In genomic region chr3:56799251-56799882, GRCh38 we compare ENCODE assay signal across 8 cellular contexts. TPM values are rescaled to one million over a fixed set of nuclear protein-coding genes. Genes with fewer than 3 reads are reported as not detected.
DNase-seq lines count a peak whose midpoint lies in the region; ATAC-seq and TF ChIP-seq lines count a peak whose summit lies in the region.

No MANE protein-coding gene starts in this region.

- in situ Hi-C loops in astrocyte of the spinal cord (cut with HindIII; ENCODE audit: low sequenced_read_pairs) = no loop called here
- in situ Hi-C loops in gastrocnemius medialis (cut with MboI; ENCODE audit: low sequenced_read_pairs in 4 of 4) = loop anchor here in 3 of 4 donors (5.0 to 10.0 kb wide), 4 partner anchors 42 to 195 kb away; no protein-coding TSS in a partner anchor

- peaks cover 32% of the 10 kb centered on the region for H4K20me1 ChIP-seq in hepatocyte (ENCODE audit: insufficient read depth, poor library complexity, severe bottlenecking)

- peak overlapping the region; percentile 26 for H3K4me3 ChIP-seq in astrocyte of the spinal cord (ENCODE audit: low read depth, low read length)
- peak overlapping the region; percentile 13 for H3K4me3 ChIP-seq in hepatocyte
- H3K4me3 ChIP-seq in gastrocnemius medialis = peak overlapping the region; percentile 32 to 90 (median 86)

- peaks cover 72% of the 10 kb centered on the region for H3K79me2 ChIP-seq in hepatocyte

- ATAC-seq in HG03565 (IDR thresholded peaks at IDR 0.05; ENCODE audit: unreplicated experiment) = peak; percentile 29
- ATAC-seq in gastrocnemius medialis = peak; percentile 46 to 59
- ATAC-seq in GM18867 (IDR thresholded peaks at IDR 0.05; ENCODE audit: unreplicated experiment) = no peak

- H3K4me1 ChIP-seq in hepatocyte (ENCODE audit: insufficient read depth) (peaks cover 16% of the 10 kb centered on the region), gastrocnemius medialis (peaks cover 33 to 57% of the 10 kb centered on the region in 2 donors)

- DNase-seq in COR-L47 (lab: John Stamatoyannopoulos, UW) = peak; percentile 14
- peak; percentile 38 for DNase-seq in NOMO-1 treated with dmso at 0.1 percent for 144 hours (lab: John Stamatoyannopoulos, UW; ENCODE audit: unreplicated experiment)
- peak; percentile 74 for DNase-seq in astrocyte of the spinal cord (ENCODE audit: low read depth, low spot score)
- DNase-seq in hepatocyte (ENCODE audit: low spot score) = peak; percentile 78
- DNase-seq in gastrocnemius medialis = peak in 1 of 2 donors; percentile 46
- no peak for DNase-seq in NK-92 (lab: John Stamatoyannopoulos, UW; ENCODE audit: unreplicated experiment)

- 19% methylated on average over 7 of the region's 7 CpGs for WGBS in hepatocyte (ENCODE audit: low lambda C conversion rate, missing lambda C conversion rate)

- H3K4me2 ChIP-seq in hepatocyte = peak overlapping the region; percentile 91

- H3K27ac ChIP-seq in hepatocyte (no peak overlapping the region), gastrocnemius medialis (peak overlapping the region; percentile 85 to 94 (median 88))

- intact Hi-C loops in gastrocnemius medialis (cut with DNase I; ENCODE audit: low total_unique reads) = loop anchor here (5.0 kb wide), 1 partner anchor 242 kb away; the partner anchor contains the start of gene CCDC66

- TF ChIP-seq POLR2A in gastrocnemius medialis (IDR thresholded peaks at IDR 0.05) = no peak

- H3K36me3 ChIP-seq in hepatocyte (replicated peaks; ENCODE audit: insufficient read depth, low read depth) (no peaks in the 10 kb centered on the region), gastrocnemius medialis (no peaks in the 10 kb centered on the region)

- no peaks in the 10 kb centered on the region for H3K9me2 ChIP-seq in hepatocyte (replicated peaks; ENCODE audit: insufficient read depth)

- H2AFZ ChIP-seq in hepatocyte = no peak overlapping the region

- H3K9me3 ChIP-seq in hepatocyte (ENCODE audit: low read depth) (no peaks in the 10 kb centered on the region), gastrocnemius medialis (no peaks in the 10 kb centered on the region)

- H3K27me3 ChIP-seq in hepatocyte (no peaks in the 10 kb centered on the region), gastrocnemius medialis (no peaks in the 10 kb centered on the region)

- TF ChIP-seq CTCF in astrocyte of the spinal cord (IDR thresholded peaks at IDR 0.05; ENCODE audit: low read depth, low read length) (peak; percentile 34), hepatocyte (IDR thresholded peaks at IDR 0.05; ENCODE audit: poor library complexity) (peak; percentile 72), gastrocnemius medialis (IDR thresholded peaks at IDR 0.05 in 4 of 5, conservative IDR thresholded peaks at IDR 0.05 in 1 of 5) (peak; percentile 59 to 77 (median 71))

RNA-seq across cellular contexts. Expression of gene ARHGEF3, which starts 2.4 kb away (rescaled TPM):
- total RNA-seq in hepatocyte (39.6 and 41.7 TPM in 2 replicates), gastrocnemius medialis (10 to 100 TPM in 1 of 4 donors, 1 to 10 TPM in 3; 3.1 to 11.6 (median 5.7) TPM)
- polyA plus RNA-seq in hepatocyte = 52.4 and 63.8 TPM in 2 replicates

Comparison
In these comparisons a context has a peak if more than half of its experiments do, and no peak if none do; other contexts are left out.
1. H3K4me3 ChIP-seq: peak in every context shown above with its lines; median percentile 86 in gastrocnemius medialis; 26 in astrocyte of the spinal cord; 13 in hepatocyte.